ENCODE assay signal across 9 cellular contexts in the genomic region with DNA sequence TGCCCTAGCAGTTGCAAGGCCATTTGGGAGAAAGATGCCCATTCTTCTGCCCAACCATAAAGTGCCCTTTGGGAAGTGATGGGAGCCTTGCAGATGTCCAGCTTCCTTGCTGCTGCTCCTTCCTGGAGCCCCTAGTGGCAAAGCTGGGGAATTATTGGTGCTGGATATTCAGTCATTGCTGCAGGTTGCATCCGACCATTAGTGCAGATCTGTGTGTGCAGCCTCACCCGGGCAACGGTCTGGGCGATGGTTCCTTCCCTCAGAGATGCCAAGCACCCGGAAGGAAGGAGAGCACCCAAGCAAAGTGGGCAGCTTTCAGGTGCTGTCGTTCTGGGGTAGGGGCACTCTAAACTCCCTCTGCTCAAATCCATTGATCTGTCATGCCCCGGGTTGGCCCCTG.
DNase-seq lines count a peak whose midpoint lies in the region; ATAC-seq and TF ChIP-seq lines count a peak whose summit lies in the region.
"Had no signal": no experiment of that assay in that cellular context is flagged by ENCODE, and none has a peak within 500 bp of the region (broad histone marks: within the 10 kb centered on the region; RNA-seq: fewer than 3 reads in every experiment).

No MANE protein-coding gene starts in this region.

- peak; percentile 57 for TF ChIP-seq CTCF in GM10248 (IDR thresholded peaks at IDR 0.05; ENCODE audit: control extremely low read depth, extremely low read depth, low read depth, missing control alignments)

- no peak for ATAC-seq in HG03520 (IDR thresholded peaks at IDR 0.05; ENCODE audit: unreplicated experiment)
- ATAC-seq in GM19351 (IDR thresholded peaks at IDR 0.05; ENCODE audit: unreplicated experiment), result no peak

- DNase-seq in GM10248 (ENCODE audit: extremely low spot score) (peak; percentile 43), M059J (ENCODE audit: low read depth) (peak; percentile 57), amniotic epithelial cell (ENCODE audit: low read depth) (peak; percentile 49), iPS-NIHi7 (ENCODE audit: extremely low spot score) (peak; percentile 82), middle frontal gyrus (ENCODE audit: extremely low spot score, low spot score) (no peak)
- DNase-seq in activated CD8-positive, alpha-beta memory T cell treated with anti-CD3 and anti-CD28 coated beads, Interleukin-2, amount 50 U/mL, for 4 hours, result no peak
- DNase-seq: activated B cell treated with CpG ODN at 0.5 μM for 24 hours had no signal

- CTCF ChIA-PET in GM10248 (lab: Yijun Ruan, JAX), result interaction anchor here (0.9 to 3.8 kb wide), 13 partner anchors 8 to 677 kb away, joined by 3 to 50 read pairs (median 3); no protein-coding TSS in a partner anchor

- POLR2A ChIA-PET in GM10248 (lab: Yijun Ruan, JAX), result no interaction called here

Comparison
In these comparisons a context has a peak if more than half of its experiments do, and no peak if none do; other contexts are left out.
1. DNase-seq: peak in GM10248 (single experiment), M059J (single experiment), amniotic epithelial cell (single experiment) and iPS-NIHi7 (single experiment); none in activated CD8-positive, alpha-beta memory T cell treated with anti-CD3 and anti-CD28 coated beads, Interleukin-2, amount 50 U/mL, for 4 hours (single experiment) and middle frontal gyrus (single experiment).